In the genomic region with DNA sequence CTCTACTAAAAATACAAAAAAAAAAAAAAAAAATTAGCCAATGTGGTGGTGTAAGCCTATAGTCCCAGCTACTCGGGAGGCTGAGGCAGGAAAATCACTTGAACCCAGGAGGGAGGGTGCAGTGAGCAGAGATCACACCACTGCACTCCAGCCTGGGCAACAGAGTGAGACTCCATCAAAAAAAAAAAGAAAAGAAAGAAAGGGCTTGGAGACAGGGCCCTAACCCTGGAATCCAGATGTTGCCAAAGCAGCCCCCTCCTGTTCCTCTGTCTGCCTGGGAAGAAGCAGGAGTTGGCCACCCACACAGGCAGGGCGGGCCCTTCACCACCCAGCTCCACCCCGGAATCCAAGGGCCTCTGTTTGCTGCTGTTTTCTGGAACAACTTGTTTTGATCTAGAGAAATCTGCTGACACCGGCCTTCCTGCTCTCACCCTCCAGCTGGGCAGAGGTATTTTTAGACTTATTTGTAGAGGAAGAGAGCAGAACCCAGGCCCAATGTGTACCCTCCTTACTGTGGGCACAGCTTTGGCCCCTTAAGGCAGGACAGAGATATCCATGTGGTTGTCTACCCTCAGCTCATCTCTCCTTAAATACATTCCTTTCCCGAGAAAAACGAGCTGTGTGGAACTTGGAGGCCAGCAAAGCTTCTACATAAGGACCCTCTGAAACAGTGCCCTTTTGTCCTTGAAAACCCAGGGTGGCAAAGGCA, we compare ENCODE assay signal across 1 cellular context.
TF ChIP-seq lines count a peak whose summit lies in the region.

No MANE protein-coding gene starts in this region.

TF ChIP-seq in HepG2, 621 proteins besides CTCF, POLR2A, EP300 and RAD21 (continued from another document and continues in another):
- TF ChIP-seq, protein P1, sequence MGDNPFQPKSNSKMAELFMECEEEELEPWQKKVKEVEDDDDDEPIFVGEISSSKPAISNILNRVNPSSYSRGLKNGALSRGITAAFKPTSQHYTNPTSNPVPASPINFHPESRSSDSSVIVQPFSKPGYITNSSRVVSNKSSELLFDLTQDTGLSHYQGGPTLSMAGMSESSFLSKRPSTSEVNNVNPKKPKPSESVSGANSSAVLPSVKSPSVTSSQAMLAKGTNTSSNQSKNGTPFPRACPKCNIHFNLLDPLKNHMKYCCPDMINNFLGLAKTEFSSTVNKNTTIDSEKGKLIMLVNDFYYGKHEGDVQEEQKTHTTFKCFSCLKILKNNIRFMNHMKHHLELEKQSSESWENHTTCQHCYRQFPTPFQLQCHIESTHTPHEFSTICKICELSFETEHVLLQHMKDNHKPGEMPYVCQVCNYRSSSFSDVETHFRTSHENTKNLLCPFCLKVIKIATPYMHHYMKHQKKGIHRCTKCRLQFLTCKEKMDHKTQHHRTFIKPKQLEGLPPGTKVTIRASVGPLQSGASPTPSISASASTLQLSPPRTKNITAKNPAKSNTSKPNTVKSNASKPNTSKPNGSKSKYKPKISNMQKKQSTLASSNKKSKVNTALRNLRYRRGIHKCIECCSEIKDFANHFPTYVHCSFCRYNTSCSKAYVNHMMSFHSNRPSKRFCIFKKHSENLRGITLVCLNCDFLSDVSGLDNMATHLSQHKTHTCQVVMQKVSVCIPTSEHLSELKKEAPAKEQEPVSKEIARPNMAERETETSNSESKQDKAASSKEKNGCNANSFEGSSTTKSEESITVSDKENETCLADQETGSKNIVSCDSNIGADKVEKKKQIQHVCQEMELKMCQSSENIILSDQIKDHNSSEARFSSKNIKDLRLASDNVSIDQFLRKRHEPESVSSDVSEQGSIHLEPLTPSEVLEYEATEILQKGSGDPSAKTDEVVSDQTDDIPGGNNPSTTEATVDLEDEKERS (CRISPR knock-in tag; IDR thresholded peaks at IDR 0.05), result no peak
- TF ChIP-seq, protein P2, sequence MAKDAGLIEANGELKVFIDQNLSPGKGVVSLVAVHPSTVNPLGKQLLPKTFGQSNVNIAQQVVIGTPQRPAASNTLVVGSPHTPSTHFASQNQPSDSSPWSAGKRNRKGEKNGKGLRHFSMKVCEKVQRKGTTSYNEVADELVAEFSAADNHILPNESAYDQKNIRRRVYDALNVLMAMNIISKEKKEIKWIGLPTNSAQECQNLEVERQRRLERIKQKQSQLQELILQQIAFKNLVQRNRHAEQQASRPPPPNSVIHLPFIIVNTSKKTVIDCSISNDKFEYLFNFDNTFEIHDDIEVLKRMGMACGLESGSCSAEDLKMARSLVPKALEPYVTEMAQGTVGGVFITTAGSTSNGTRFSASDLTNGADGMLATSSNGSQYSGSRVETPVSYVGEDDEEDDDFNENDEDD (CRISPR knock-in tag; IDR thresholded peaks at IDR 0.05; ENCODE audit: borderline replicate concordance), result peak; percentile 50; the same call in 1 of the 2 replicates
- TF ChIP-seq, protein P3, sequence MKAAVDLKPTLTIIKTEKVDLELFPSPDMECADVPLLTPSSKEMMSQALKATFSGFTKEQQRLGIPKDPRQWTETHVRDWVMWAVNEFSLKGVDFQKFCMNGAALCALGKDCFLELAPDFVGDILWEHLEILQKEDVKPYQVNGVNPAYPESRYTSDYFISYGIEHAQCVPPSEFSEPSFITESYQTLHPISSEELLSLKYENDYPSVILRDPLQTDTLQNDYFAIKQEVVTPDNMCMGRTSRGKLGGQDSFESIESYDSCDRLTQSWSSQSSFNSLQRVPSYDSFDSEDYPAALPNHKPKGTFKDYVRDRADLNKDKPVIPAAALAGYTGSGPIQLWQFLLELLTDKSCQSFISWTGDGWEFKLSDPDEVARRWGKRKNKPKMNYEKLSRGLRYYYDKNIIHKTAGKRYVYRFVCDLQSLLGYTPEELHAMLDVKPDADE (CRISPR knock-in tag; IDR thresholded peaks at IDR 0.05), result no peak
- no peak for TF ChIP-seq TRIM24 (CRISPR knock-in tag; IDR thresholded peaks at IDR 0.05)
- TF ChIP-seq ZNF367 (CRISPR knock-in tag; IDR thresholded peaks at IDR 0.05; ENCODE audit: borderline replicate concordance), result no peak
- TF ChIP-seq, protein P4, sequence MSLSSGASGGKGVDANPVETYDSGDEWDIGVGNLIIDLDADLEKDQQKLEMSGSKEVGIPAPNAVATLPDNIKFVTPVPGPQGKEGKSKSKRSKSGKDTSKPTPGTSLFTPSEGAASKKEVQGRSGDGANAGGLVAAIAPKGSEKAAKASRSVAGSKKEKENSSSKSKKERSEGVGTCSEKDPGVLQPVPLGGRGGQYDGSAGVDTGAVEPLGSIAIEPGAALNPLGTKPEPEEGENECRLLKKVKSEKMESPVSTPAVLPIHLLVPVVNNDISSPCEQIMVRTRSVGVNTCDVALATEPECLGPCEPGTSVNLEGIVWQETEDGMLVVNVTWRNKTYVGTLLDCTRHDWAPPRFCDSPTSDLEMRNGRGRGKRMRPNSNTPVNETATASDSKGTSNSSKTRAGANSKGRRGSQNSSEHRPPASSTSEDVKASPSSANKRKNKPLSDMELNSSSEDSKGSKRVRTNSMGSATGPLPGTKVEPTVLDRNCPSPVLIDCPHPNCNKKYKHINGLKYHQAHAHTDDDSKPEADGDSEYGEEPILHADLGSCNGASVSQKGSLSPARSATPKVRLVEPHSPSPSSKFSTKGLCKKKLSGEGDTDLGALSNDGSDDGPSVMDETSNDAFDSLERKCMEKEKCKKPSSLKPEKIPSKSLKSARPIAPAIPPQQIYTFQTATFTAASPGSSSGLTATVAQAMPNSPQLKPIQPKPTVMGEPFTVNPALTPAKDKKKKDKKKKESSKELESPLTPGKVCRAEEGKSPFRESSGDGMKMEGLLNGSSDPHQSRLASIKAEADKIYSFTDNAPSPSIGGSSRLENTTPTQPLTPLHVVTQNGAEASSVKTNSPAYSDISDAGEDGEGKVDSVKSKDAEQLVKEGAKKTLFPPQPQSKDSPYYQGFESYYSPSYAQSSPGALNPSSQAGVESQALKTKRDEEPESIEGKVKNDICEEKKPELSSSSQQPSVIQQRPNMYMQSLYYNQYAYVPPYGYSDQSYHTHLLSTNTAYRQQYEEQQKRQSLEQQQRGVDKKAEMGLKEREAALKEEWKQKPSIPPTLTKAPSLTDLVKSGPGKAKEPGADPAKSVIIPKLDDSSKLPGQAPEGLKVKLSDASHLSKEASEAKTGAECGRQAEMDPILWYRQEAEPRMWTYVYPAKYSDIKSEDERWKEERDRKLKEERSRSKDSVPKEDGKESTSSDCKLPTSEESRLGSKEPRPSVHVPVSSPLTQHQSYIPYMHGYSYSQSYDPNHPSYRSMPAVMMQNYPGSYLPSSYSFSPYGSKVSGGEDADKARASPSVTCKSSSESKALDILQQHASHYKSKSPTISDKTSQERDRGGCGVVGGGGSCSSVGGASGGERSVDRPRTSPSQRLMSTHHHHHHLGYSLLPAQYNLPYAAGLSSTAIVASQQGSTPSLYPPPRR (CRISPR knock-in tag; IDR thresholded peaks at IDR 0.05; ENCODE audit: borderline replicate concordance), result no peak; the same call in 1 of the 2 replicates
- TF ChIP-seq, protein P5, sequence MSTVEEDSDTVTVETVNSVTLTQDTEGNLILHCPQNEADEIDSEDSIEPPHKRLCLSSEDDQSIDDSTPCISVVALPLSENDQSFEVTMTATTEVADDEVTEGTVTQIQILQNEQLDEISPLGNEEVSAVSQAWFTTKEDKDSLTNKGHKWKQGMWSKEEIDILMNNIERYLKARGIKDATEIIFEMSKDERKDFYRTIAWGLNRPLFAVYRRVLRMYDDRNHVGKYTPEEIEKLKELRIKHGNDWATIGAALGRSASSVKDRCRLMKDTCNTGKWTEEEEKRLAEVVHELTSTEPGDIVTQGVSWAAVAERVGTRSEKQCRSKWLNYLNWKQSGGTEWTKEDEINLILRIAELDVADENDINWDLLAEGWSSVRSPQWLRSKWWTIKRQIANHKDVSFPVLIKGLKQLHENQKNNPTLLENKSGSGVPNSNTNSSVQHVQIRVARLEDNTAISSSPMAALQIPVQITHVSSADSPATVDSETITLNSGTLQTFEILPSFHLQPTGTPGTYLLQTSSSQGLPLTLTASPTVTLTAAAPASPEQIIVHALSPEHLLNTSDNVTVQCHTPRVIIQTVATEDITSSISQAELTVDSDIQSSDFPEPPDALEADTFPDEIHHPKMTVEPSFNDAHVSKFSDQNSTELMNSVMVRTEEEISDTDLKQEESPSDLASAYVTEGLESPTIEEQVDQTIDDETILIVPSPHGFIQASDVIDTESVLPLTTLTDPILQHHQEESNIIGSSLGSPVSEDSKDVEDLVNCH (CRISPR knock-in tag; IDR thresholded peaks at IDR 0.05), result no peak
- TF ChIP-seq ARNTL (CRISPR knock-in tag; IDR thresholded peaks at IDR 0.05), result 0 out of 2 replicates have a peak, but pooled peaks have one; percentile 32
- no peak for TF ChIP-seq JUND (CRISPR knock-in tag; IDR thresholded peaks at IDR 0.05)
- TF ChIP-seq, protein P6, sequence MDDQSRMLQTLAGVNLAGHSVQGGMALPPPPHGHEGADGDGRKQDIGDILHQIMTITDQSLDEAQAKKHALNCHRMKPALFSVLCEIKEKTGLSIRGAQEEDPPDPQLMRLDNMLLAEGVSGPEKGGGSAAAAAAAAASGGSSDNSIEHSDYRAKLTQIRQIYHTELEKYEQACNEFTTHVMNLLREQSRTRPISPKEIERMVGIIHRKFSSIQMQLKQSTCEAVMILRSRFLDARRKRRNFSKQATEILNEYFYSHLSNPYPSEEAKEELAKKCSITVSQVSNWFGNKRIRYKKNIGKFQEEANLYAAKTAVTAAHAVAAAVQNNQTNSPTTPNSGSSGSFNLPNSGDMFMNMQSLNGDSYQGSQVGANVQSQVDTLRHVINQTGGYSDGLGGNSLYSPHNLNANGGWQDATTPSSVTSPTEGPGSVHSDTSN (CRISPR knock-in tag; IDR thresholded peaks at IDR 0.05; ENCODE audit: borderline replicate concordance), result no peak
- peak; percentile 78 for TF ChIP-seq NCOA2 (CRISPR knock-in tag; IDR thresholded peaks at IDR 0.05)
- TF ChIP-seq, protein P7, sequence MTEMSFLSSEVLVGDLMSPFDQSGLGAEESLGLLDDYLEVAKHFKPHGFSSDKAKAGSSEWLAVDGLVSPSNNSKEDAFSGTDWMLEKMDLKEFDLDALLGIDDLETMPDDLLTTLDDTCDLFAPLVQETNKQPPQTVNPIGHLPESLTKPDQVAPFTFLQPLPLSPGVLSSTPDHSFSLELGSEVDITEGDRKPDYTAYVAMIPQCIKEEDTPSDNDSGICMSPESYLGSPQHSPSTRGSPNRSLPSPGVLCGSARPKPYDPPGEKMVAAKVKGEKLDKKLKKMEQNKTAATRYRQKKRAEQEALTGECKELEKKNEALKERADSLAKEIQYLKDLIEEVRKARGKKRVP (CRISPR knock-in tag; IDR thresholded peaks at IDR 0.05), result no peak
- peak; percentile 51; the same call in 1 of the 2 replicates for TF ChIP-seq SIX1 (CRISPR knock-in tag; IDR thresholded peaks at IDR 0.05; ENCODE audit: borderline replicate concordance)
- 0 out of 2 replicates have a peak, but pooled peaks have one; percentile 1 for TF ChIP-seq KAT8 (CRISPR knock-in tag; IDR thresholded peaks at IDR 0.05)
- peak; percentile 48; the same call in 1 of the 2 replicates for TF ChIP-seq PAF1 (CRISPR knock-in tag; IDR thresholded peaks at IDR 0.05)
- no peak for TF ChIP-seq ZKSCAN1 (IDR thresholded peaks at IDR 0.05; ENCODE audit: low read length)
- TF ChIP-seq, protein P8, sequence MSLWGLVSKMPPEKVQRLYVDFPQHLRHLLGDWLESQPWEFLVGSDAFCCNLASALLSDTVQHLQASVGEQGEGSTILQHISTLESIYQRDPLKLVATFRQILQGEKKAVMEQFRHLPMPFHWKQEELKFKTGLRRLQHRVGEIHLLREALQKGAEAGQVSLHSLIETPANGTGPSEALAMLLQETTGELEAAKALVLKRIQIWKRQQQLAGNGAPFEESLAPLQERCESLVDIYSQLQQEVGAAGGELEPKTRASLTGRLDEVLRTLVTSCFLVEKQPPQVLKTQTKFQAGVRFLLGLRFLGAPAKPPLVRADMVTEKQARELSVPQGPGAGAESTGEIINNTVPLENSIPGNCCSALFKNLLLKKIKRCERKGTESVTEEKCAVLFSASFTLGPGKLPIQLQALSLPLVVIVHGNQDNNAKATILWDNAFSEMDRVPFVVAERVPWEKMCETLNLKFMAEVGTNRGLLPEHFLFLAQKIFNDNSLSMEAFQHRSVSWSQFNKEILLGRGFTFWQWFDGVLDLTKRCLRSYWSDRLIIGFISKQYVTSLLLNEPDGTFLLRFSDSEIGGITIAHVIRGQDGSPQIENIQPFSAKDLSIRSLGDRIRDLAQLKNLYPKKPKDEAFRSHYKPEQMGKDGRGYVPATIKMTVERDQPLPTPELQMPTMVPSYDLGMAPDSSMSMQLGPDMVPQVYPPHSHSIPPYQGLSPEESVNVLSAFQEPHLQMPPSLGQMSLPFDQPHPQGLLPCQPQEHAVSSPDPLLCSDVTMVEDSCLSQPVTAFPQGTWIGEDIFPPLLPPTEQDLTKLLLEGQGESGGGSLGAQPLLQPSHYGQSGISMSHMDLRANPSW (CRISPR knock-in tag; IDR thresholded peaks at IDR 0.05; ENCODE audit: borderline replicate concordance), result no peak
- no peak for TF ChIP-seq ZFP62 (CRISPR knock-in tag; IDR thresholded peaks at IDR 0.05)
- TF ChIP-seq, protein P9, sequence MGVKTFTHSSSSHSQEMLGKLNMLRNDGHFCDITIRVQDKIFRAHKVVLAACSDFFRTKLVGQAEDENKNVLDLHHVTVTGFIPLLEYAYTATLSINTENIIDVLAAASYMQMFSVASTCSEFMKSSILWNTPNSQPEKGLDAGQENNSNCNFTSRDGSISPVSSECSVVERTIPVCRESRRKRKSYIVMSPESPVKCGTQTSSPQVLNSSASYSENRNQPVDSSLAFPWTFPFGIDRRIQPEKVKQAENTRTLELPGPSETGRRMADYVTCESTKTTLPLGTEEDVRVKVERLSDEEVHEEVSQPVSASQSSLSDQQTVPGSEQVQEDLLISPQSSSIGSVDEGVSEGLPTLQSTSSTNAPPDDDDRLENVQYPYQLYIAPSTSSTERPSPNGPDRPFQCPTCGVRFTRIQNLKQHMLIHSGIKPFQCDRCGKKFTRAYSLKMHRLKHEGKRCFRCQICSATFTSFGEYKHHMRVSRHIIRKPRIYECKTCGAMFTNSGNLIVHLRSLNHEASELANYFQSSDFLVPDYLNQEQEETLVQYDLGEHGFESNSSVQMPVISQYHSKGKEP (CRISPR knock-in tag; IDR thresholded peaks at IDR 0.05), result no peak
- TF ChIP-seq, protein P10, sequence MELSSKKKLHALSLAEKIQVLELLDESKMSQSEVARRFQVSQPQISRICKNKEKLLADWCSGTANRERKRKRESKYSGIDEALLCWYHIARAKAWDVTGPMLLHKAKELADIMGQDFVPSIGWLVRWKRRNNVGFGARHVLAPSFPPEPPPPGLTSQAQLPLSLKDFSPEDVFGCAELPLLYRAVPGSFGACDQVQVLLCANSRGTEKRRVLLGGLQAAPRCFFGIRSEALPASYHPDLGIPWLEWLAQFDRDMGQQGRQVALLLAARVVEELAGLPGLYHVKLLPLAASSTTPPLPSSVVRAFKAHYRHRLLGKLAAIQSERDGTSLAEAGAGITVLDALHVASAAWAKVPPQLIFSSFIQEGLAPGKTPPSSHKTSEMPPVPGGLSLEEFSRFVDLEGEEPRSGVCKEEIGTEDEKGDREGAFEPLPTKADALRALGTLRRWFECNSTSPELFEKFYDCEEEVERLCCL (CRISPR knock-in tag; IDR thresholded peaks at IDR 0.05; ENCODE audit: borderline replicate concordance), result no peak
- TF ChIP-seq HDAC2 (CRISPR knock-in tag; IDR thresholded peaks at IDR 0.05), result peak; percentile 67
- TF ChIP-seq, protein P11, sequence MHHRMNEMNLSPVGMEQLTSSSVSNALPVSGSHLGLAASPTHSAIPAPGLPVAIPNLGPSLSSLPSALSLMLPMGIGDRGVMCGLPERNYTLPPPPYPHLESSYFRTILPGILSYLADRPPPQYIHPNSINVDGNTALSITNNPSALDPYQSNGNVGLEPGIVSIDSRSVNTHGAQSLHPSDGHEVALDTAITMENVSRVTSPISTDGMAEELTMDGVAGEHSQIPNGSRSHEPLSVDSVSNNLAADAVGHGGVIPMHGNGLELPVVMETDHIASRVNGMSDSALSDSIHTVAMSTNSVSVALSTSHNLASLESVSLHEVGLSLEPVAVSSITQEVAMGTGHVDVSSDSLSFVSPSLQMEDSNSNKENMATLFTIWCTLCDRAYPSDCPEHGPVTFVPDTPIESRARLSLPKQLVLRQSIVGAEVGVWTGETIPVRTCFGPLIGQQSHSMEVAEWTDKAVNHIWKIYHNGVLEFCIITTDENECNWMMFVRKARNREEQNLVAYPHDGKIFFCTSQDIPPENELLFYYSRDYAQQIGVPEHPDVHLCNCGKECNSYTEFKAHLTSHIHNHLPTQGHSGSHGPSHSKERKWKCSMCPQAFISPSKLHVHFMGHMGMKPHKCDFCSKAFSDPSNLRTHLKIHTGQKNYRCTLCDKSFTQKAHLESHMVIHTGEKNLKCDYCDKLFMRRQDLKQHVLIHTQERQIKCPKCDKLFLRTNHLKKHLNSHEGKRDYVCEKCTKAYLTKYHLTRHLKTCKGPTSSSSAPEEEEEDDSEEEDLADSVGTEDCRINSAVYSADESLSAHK (CRISPR knock-in tag; IDR thresholded peaks at IDR 0.05; ENCODE audit: borderline replicate concordance), result no peak
